ENCODE assay signal across 10 cellular contexts in the genomic region with DNA sequence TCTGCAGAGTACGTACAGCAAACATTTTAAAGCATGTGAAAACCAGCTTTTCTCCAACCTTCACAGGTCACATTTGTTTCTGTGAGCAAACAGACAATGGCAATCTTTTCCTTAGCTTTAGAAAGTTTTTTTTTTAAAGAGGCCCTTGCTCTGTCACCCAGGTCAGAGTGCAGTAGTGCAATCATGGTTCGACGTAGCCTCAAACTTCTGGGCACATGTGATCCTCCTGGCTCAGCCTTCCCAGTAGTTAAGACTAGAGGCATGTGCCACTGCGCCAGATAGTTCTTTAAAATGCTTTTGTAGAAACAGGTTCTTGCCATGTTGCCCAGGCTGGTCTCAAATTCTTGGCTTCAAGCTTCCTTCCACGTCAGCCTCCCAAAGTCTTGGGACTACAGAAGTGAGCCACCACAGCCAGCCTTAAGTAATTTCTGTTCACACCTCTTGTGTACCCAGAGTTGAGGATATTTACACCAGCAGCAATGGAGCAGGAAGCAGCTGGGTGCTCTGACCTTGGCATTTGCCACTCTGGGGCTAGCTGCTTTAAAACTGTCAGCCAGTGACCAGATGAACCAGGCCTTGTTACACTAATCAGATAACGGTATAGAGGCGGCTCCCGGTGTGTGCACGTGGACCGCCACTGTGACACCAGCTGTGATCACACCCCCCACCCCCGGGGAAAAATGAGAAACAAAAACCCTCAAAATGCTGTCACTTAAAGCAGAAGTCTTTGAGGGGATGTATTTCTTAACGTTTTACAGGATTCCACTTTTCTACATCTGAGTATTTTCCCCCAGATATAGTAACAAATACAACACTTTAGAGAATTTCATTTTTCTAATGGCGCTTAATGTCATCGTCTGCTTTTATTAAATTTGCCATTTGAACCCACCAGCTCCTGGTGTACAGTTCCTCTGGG.
"Had no signal": no experiment of that assay in that cellular context is flagged by ENCODE, and none has a peak within 500 bp of the region (broad histone marks: within the 10 kb centered on the region; RNA-seq: fewer than 3 reads in every experiment).

No MANE protein-coding gene starts in this region.

- H3K27me3 ChIP-seq: heart right ventricle had no signal

- ATAC-seq: heart right ventricle had no signal

- H3K9me3 ChIP-seq: left ventricle myocardium inferior had no signal

- DNase-seq: activated CD4-positive, alpha-beta T cell treated with anti-CD3 and anti-CD28 coated beads, Interleukin-2, amount 10 ng/mL, durations not matched to agents 24 days and 14 days; activated naive CD4-positive, alpha-beta T cell treated with Interleukin-2 at 50 U/mL for 16 hours; foreskin melanocyte; heart right ventricle; kidney; left ventricle myocardium inferior; stimulated activated CD4-positive, alpha-beta T cell treated with anti-CD3 and anti-CD28 coated beads, Interleukin-4, amount 100 ng/mL, for 1 hour; T1000 had no signal

- FAIRE-seq: astrocyte, colon, kidney had no signal

- H3K4me3 ChIP-seq: left ventricle myocardium inferior had no signal

- H3K27ac ChIP-seq: heart right ventricle, left ventricle myocardium inferior had no signal
